10 cellular contexts compared by ENCODE assay signal in genomic region chr16:50093607-50094570, GRCh38. TPM values are rescaled to one million over a fixed set of nuclear protein-coding genes. Genes with fewer than 3 reads are reported as not detected.
DNase-seq lines count a peak whose midpoint lies in the region; ATAC-seq and TF ChIP-seq lines count a peak whose summit lies in the region.
"Had no signal": no experiment of that assay in that cellular context is flagged by ENCODE, and none has a peak within 500 bp of the region (broad histone marks: within the 10 kb centered on the region; RNA-seq: fewer than 3 reads in every experiment).

No MANE protein-coding gene starts in this region.

- peak; percentile 42 for DNase-seq in activated CD8-positive, alpha-beta memory T cell treated with anti-CD3 and anti-CD28 coated beads, Interleukin-2, amount 10 ng/mL, durations not matched to agents 7 days and 5 days
- no peak for DNase-seq in activated CD8-positive, alpha-beta memory T cell treated with anti-CD3 and anti-CD28 coated beads, Interleukin-2, amount 50 U/mL, for 48 hours
- DNase-seq in astrocyte of the spinal cord (ENCODE audit: low read depth, low spot score) (peak; percentile 59), left lung (peak; percentile 44 to 89), tibial artery (peak; percentile 77 to 83), iPS-NIHi11 (ENCODE audit: low spot score) (no peak), NCI-H146 treated with DMSO at 0.1 percent for 48 hours (lab: John Stamatoyannopoulos, UW; ENCODE audit: unreplicated experiment) (no peak)
- no peak for DNase-seq in stimulated activated CD4-positive, alpha-beta T cell treated with anti-CD3 and anti-CD28 coated beads, Interleukin-4, amount 100 ng/mL, for 1 hour

- no peaks in the 10 kb centered on the region for H3K9me3 Mint-ChIP-seq in activated CD8-positive, alpha-beta memory T cell treated with anti-CD3 and anti-CD28 coated beads, Interleukin-2, amount 10 ng/mL, durations not matched to agents 7 days and 5 days (ENCODE audit: low read depth)

- no peaks in the 10 kb centered on the region for H3K27me3 Mint-ChIP-seq in activated CD8-positive, alpha-beta memory T cell treated with anti-CD3 and anti-CD28 coated beads, Interleukin-2, amount 10 ng/mL, durations not matched to agents 7 days and 5 days
- H3K27me3 Mint-ChIP-seq: B cell had no signal

- H3K27ac ChIP-seq in left lung: peak overlapping the region; percentile 70 to 72
- peak overlapping the region in 1 of 2 donors; percentile 20 for H3K27ac ChIP-seq in tibial artery

- no peaks in the 10 kb centered on the region for H3K27me3 ChIP-seq in left lung
- no peaks in the 10 kb centered on the region for H3K27me3 ChIP-seq in tibial artery

- H3K9me3 ChIP-seq in left lung (no peaks in the 10 kb centered on the region), tibial artery (no peaks in the 10 kb centered on the region)

- H3K4me1 ChIP-seq in left lung: no peaks in the 10 kb centered on the region
- H3K4me1 ChIP-seq in tibial artery: no peaks in the 10 kb centered on the region

- H3K4me3 ChIP-seq in astrocyte of the spinal cord (ENCODE audit: low read depth, low read length) (no peak overlapping the region), left lung (no peak overlapping the region), tibial artery (no peak overlapping the region)
- H3K4me3 ChIP-seq: K562 had no signal

- TF ChIP-seq CTCF in astrocyte of the spinal cord (IDR thresholded peaks at IDR 0.05; ENCODE audit: low read depth, low read length) (no peak), left lung (IDR thresholded peaks at IDR 0.05) (no peak), tibial artery (IDR thresholded peaks at IDR 0.05) (no peak)

- H3K4me3 Mint-ChIP-seq in activated CD8-positive, alpha-beta memory T cell treated with anti-CD3 and anti-CD28 coated beads, Interleukin-2, amount 10 ng/mL, durations not matched to agents 7 days and 5 days: no peak overlapping the region
- H3K4me3 Mint-ChIP-seq: B cell had no signal

- H3K36me3 ChIP-seq in left lung: peaks cover 0 to 52% of the 10 kb centered on the region in 2 donors
- peaks cover 9 to 20% (median 13%) of the 10 kb centered on the region in 3 donors for H3K36me3 ChIP-seq in tibial artery

- H3K4me1 Mint-ChIP-seq in activated CD8-positive, alpha-beta memory T cell treated with anti-CD3 and anti-CD28 coated beads, Interleukin-2, amount 10 ng/mL, durations not matched to agents 7 days and 5 days: peaks cover 20% of the 10 kb centered on the region
- H3K4me1 Mint-ChIP-seq: B cell had no signal

- CTCF ChIA-PET in activated CD8-positive, alpha-beta memory T cell treated with anti-CD3 and anti-CD28 coated beads, Interleukin-2, amount 10 ng/mL, durations not matched to agents 7 days and 5 days (lab: Charles Lee): no interaction called here

- intact Hi-C loops in left lung (cut with DNase I): no loop called here
- intact Hi-C loops in tibial artery (cut with DNase I; ENCODE audit: low total_unique reads): no loop called here

- in situ Hi-C loops in astrocyte of the spinal cord (cut with HindIII; ENCODE audit: low sequenced_read_pairs): no loop called here

- H3K36me3 Mint-ChIP-seq in activated CD8-positive, alpha-beta memory T cell treated with anti-CD3 and anti-CD28 coated beads, Interleukin-2, amount 10 ng/mL, durations not matched to agents 7 days and 5 days: peaks cover 16% of the 10 kb centered on the region

- peak overlapping the region; percentile 12 for H3K27ac Mint-ChIP-seq in activated CD8-positive, alpha-beta memory T cell treated with anti-CD3 and anti-CD28 coated beads, Interleukin-2, amount 10 ng/mL, durations not matched to agents 7 days and 5 days
- H3K27ac Mint-ChIP-seq: B cell had no signal

- peak; percentile 60 for ATAC-seq in activated CD8-positive, alpha-beta memory T cell treated with anti-CD3 and anti-CD28 coated beads, Interleukin-2, amount 10 ng/mL, durations not matched to agents 7 days and 5 days
- peak; percentile 92 for ATAC-seq in left lung
- ATAC-seq: K562 had no signal

RNA-seq across cellular contexts. Expression of gene HEATR3, which starts 28.1 kb away (rescaled TPM):
- 10 to 100 TPM; 24.3 to 26.1 TPM for total RNA-seq in activated CD8-positive, alpha-beta memory T cell treated with anti-CD3 and anti-CD28 coated beads, Interleukin-2, amount 10 ng/mL, durations not matched to agents 7 days and 5 days
- 10 to 100 TPM; 19.0 to 27.1 TPM for total RNA-seq in left lung

RNA-seq across cellular contexts. Expression of gene TENT4B, which starts 59.2 kb away (rescaled TPM):
- 10 to 100 TPM; 18.5 to 19.7 TPM for total RNA-seq in activated CD8-positive, alpha-beta memory T cell treated with anti-CD3 and anti-CD28 coated beads, Interleukin-2, amount 10 ng/mL, durations not matched to agents 7 days and 5 days
- 10 to 100 TPM; 14.8 to 14.9 TPM for total RNA-seq in left lung

Comparison
In these comparisons a context has a peak if more than half of its experiments do, and no peak if none do; other contexts are left out.
1. DNase-seq: peak in activated CD8-positive, alpha-beta memory T cell treated with anti-CD3 and anti-CD28 coated beads, Interleukin-2, amount 10 ng/mL, durations not matched to agents 7 days and 5 days (single experiment), astrocyte of the spinal cord (single experiment), left lung (2 of 2) and tibial artery (2 of 2); none in activated CD8-positive, alpha-beta memory T cell treated with anti-CD3 and anti-CD28 coated beads, Interleukin-2, amount 50 U/mL, for 48 hours (single experiment), iPS-NIHi11 (single experiment), NCI-H146 treated with DMSO at 0.1 percent for 48 hours (single experiment) and stimulated activated CD4-positive, alpha-beta T cell treated with anti-CD3 and anti-CD28 coated beads, Interleukin-4, amount 100 ng/mL, for 1 hour (single experiment).